ENCODE assay signal across 12 cellular contexts in the genomic region with DNA sequence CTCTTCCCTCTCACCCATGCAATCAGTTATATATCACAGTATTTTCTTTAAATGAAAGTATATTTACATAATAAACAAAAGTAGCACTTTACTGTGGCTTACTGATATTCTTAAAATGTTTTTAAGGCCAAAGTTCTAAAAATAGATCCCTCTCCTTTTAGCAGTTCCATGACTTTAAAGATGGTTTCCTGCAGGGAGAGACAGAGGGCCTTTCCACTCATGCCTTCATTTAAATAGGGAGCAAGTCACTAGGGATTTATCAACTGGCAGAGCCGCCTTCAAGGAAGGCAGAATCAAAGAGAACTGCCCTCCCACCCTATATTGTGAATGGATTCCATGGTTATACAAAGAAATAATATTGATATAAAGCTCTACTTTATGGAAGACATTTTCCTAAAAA. TPM values are rescaled to one million over a fixed set of nuclear protein-coding genes. Genes with fewer than 3 reads are reported as not detected.
DNase-seq lines count a peak whose midpoint lies in the region; ATAC-seq and TF ChIP-seq lines count a peak whose summit lies in the region.
"Had no signal": no experiment of that assay in that cellular context is flagged by ENCODE, and none has a peak within 500 bp of the region (broad histone marks: within the 10 kb centered on the region; RNA-seq: fewer than 3 reads in every experiment).

No MANE protein-coding gene starts in this region.

- H3K36me3 Mint-ChIP-seq in Caco-2 (ENCODE audit: insufficient read depth, unreplicated experiment), result peaks cover 33% of the 10 kb centered on the region

- H3K27ac ChIP-seq in coronary artery, result peak overlapping the region; percentile 42 to 81
- peak overlapping the region; percentile 65 for H3K27ac ChIP-seq in psoas muscle

- H3K9me3 Mint-ChIP-seq in Caco-2 (ENCODE audit: unreplicated experiment), result no peaks in the 10 kb centered on the region

- H3K9me3 ChIP-seq in Caco-2 (0 out of 2 replicates have a peak, but pooled peaks cover 4% of the 10 kb centered on the region), psoas muscle (no peaks in the 10 kb centered on the region)

- intact Hi-C loops in Caco-2 (cut with micrococcal nuclease; ENCODE audit: unreplicated experiment) (loop anchor here (5.0 to 10.0 kb wide), 2 partner anchors 105 to 148 kb away; no protein-coding TSS in a partner anchor), psoas muscle (cut with DNase I) (loop anchor here (5.0 kb wide), 1 partner anchor 55 kb away; the partner anchor contains the start of gene DUSP16 (in 2 of the 2))

- WGBS in psoas muscle, 3 donors, result 74 to 84% (median 77%) methylated on average over 1 of the region's 1 CpG

- DNase-seq in BJ (ENCODE audit: low read depth) (no peak), Caco-2 (no peak), coronary artery (ENCODE audit: low spot score) (no peak), psoas muscle (no peak), GDM1 (lab: John Stamatoyannopoulos, UW) (no peak), cortex of kidney (lab: John Stamatoyannopoulos, UW) (no peak), HCEC 1CT (no peak)
- DNase-seq: activated CD8-positive, alpha-beta memory T cell treated with anti-CD3 and anti-CD28 coated beads for 24 hours; glutamatergic neuron; KG1; stimulated activated CD4-positive, alpha-beta T cell treated with anti-CD3 and anti-CD28 coated beads, Interleukin-4, amount 100 ng/mL, for 1 hour; stimulated activated naive CD4-positive, alpha-beta T cell had no signal

- H3K4me3 Mint-ChIP-seq in Caco-2 (ENCODE audit: unreplicated experiment), result peak overlapping the region; percentile 42

- BruUV-seq in Caco-2 (replicated peaks; lab: Mats Ljungman, UMichigan), result no TSS peak

- peak in 1 of 4 donors; percentile 38 for ATAC-seq in psoas muscle

- POLR2A ChIA-PET in BJ (lab: Charles Lee), result no interaction called here
- POLR2A ChIA-PET in Caco-2 (lab: Charles Lee), result no interaction called here

- no peaks in the 10 kb centered on the region for H3K27me3 ChIP-seq in BJ (ENCODE audit: control insufficient read depth, insufficient read depth, low read length)
- H3K27me3 ChIP-seq in Caco-2 (replicated peaks; ENCODE audit: control insufficient read depth, insufficient read depth, low read length), result no peaks in the 10 kb centered on the region
- H3K27me3 ChIP-seq in psoas muscle (ENCODE audit: insufficient read depth in 3 of 3, low read length in 2 of 3), result no peaks in the 10 kb centered on the region

- no peak overlapping the region for H3K27ac Mint-ChIP-seq in Caco-2 (ENCODE audit: unreplicated experiment)

- H3K4me1 ChIP-seq in Caco-2 (peaks cover 37% of the 10 kb centered on the region), psoas muscle (peaks cover 58% of the 10 kb centered on the region)

- H3K36me3 ChIP-seq in BJ (ENCODE audit: control insufficient read depth, insufficient read depth, low read length), result no peaks in the 10 kb centered on the region
- no peaks in the 10 kb centered on the region; the same call in 1 of the 2 replicates for H3K36me3 ChIP-seq in Caco-2 (ENCODE audit: control insufficient read depth, insufficient read depth, low read length)
- H3K36me3 ChIP-seq in psoas muscle (ENCODE audit: insufficient read depth in 1 of 2, low read depth in 1 of 2), result no peaks in the 10 kb centered on the region

- H3K4me3 ChIP-seq in BJ (ENCODE audit: low read depth, low read length), result no peak overlapping the region
- H3K4me3 ChIP-seq in Caco-2 (ENCODE audit: low read depth, low read length), result no peak overlapping the region
- peak overlapping the region; percentile 59 for H3K4me3 ChIP-seq in coronary artery
- peak overlapping the region; percentile 41 for H3K4me3 ChIP-seq in psoas muscle

- CTCF ChIA-PET in BJ (lab: Yijun Ruan, JAX) (no interaction called here), Caco-2 (lab: Charles Lee) (interaction anchor here (1.0 kb wide), 1 partner anchor 56 kb away, joined by 3 read pairs; no protein-coding TSS in a partner anchor)

- no peaks in the 10 kb centered on the region for H3K27me3 Mint-ChIP-seq in Caco-2 (ENCODE audit: insufficient read depth, unreplicated experiment)

- TF ChIP-seq CTCF in BJ (IDR thresholded peaks at IDR 0.05; ENCODE audit: insufficient read depth, low read depth, low read length) (0 out of 2 replicates have a peak, but pooled peaks have one; percentile 3), Caco-2 (IDR thresholded peaks at IDR 0.05; ENCODE audit: insufficient read depth in 1 of 2, low read depth in 1 of 2, low read length in 1 of 2, severe bottlenecking in 1 of 2, unreplicated experiment in 1 of 2) (no peak), coronary artery (IDR thresholded peaks at IDR 0.05) (no peak), psoas muscle (IDR thresholded peaks at IDR 0.05) (no peak)

- H3K4me1 Mint-ChIP-seq in Caco-2 (ENCODE audit: low read depth, unreplicated experiment), result peaks cover 40% of the 10 kb centered on the region

RNA-seq across cellular contexts. Expression of gene DUSP16, which starts 55.5 kb away (rescaled TPM):
- polyA plus RNA-seq in BJ (2011; rRNA removed), result 5.5 and 7.9 TPM in 2 replicates
- polyA minus RNA-seq in BJ (2011; rRNA and poly(A)+ RNA removed), result 8.4 and 12.5 TPM in 2 replicates
- total RNA-seq in Caco-2 (2022), result 63.9 and 76.8 TPM in 2 replicates
- total RNA-seq in psoas muscle, result 10 to 100 TPM; 14.2 to 23.8 (median 19.7) TPM
- 1 to 10 TPM; 3.3 to 8.4 (median 4.5) TPM for polyA plus RNA-seq in psoas muscle

Comparison
In these comparisons a context has a peak if more than half of its experiments do, and no peak if none do; other contexts are left out.
1. H3K4me3 ChIP-seq: peak in coronary artery (single experiment) and psoas muscle (single experiment); none in BJ (single experiment) and Caco-2 (single experiment).